ENCODE assay signal across 23 cellular contexts in genomic region chr15:31023841-31024240, GRCh38. TPM values are rescaled to one million over a fixed set of nuclear protein-coding genes. Genes with fewer than 3 reads are reported as not detected.
DNase-seq lines count a peak whose midpoint lies in the region; ATAC-seq, FAIRE-seq and TF ChIP-seq lines count a peak whose summit lies in the region.
"Had no signal": no experiment of that assay in that cellular context is flagged by ENCODE, and none has a peak within 500 bp of the region (broad histone marks: within the 10 kb centered on the region; RNA-seq: fewer than 3 reads in every experiment).

No MANE protein-coding gene starts in this region.

- CTCF ChIA-PET in H1 (lab: Charles Lee; ENCODE audit: partially characterized antibody): interaction anchor here (1.1 to 2.8 kb wide), 4 partner anchors 10 to 106 kb away, joined by 3 to 9 read pairs (median 4); partner anchors contain the start of gene TRPM1
- CTCF ChIA-PET in naive thymus-derived CD4-positive, alpha-beta T cell (lab: Charles Lee): no interaction called here

- peak overlapping the region; percentile 16 for H2BK120ac ChIP-seq in H1 (replicated peaks; ENCODE audit: low read depth, low read length)
- no peak overlapping the region for H2BK120ac ChIP-seq in mesendoderm (ENCODE audit: low read depth, low read length)

- H3K4me3 Mint-ChIP-seq in naive thymus-derived CD4-positive, alpha-beta T cell: no peak overlapping the region
- H3K4me3 Mint-ChIP-seq: CD4-positive, alpha-beta T cell had no signal

- no peak for FAIRE-seq in H1 (lab: Jason Lieb, UNC)

- H3K79me1 ChIP-seq in H1 (ENCODE audit: low read depth, low read length) (no peaks in the 10 kb centered on the region), mesendoderm (ENCODE audit: low read length) (no peaks in the 10 kb centered on the region)

- H3K4ac ChIP-seq in H1 (replicated peaks; ENCODE audit: insufficient read length, low read depth, low read length) (peak overlapping the region; percentile 10), mesendoderm (ENCODE audit: low read depth, low read length) (no peak overlapping the region)

- H3K4me1 ChIP-seq in H1 (replicated peaks in 1 of 4; ENCODE audit: control insufficient read depth in 3 of 4, insufficient read depth in 4 of 4, low read length in 3 of 4) (peaks cover 0 to 12% (median 7%) of the 10 kb centered on the region in 4 experiments; a peak in 6 of 7 replicates), mesendoderm (ENCODE audit: control insufficient read depth, low read depth, low read length) (peaks cover 11% of the 10 kb centered on the region)
- H3K4me1 ChIP-seq in naive thymus-derived CD4-positive, alpha-beta T cell (ENCODE audit: control insufficient read depth in 2 of 2, insufficient read depth in 2 of 2, low read length in 2 of 2): no peaks in the 10 kb centered on the region

- DNase-seq in A172 (ENCODE audit: low spot score) (peak; percentile 23), HPDE6-E6E7 (ENCODE audit: extremely low spot score) (peak; percentile 62), H1 (ENCODE audit: low read depth in 1 of 2, low spot score in 2 of 2) (no peak), mesendoderm (no peak), NCI-H2171 (lab: John Stamatoyannopoulos, UW) (no peak), SHP77 (lab: John Stamatoyannopoulos, UW) (no peak)
- no peak for DNase-seq in activated CD4-positive, CD25-positive, alpha-beta regulatory T cell (lab: John Stamatoyannopoulos, UW)
- DNase-seq in naive thymus-derived CD4-positive, alpha-beta T cell: no peak
- DNase-seq: activated CD8-positive, alpha-beta memory T cell treated with anti-CD3 and anti-CD28 coated beads for 24 hours; CD4-positive, alpha-beta T cell; central memory CD4-positive, alpha-beta T cell; DMS53; effector CD4-positive, alpha-beta T cell; hippocampal formation; kidney; midbrain; MM.1S; NCI-H1694; NCI-H510A; SHP77 treated with DMSO at 0.1 percent for 48 hours; stimulated activated naive CD4-positive, alpha-beta T cell; tibial artery had no signal

- H3K9ac ChIP-seq in H1 (replicated peaks in 1 of 4; ENCODE audit: extremely low read depth in 1 of 4, low read depth in 3 of 4, low read length in 3 of 4) (no peak overlapping the region), mesendoderm (ENCODE audit: low read length) (no peak overlapping the region)

- no peak overlapping the region for H3K14ac ChIP-seq in H1 (ENCODE audit: insufficient read length)

- WGBS in H1 (ENCODE audit: extremely low coverage in 1 of 2, insufficient coverage in 1 of 2, insufficient read length in 1 of 2, insufficient replicate concordance in 2 of 2, low coverage in 1 of 2, low lambda C conversion rate in 2 of 2, missing lambda C conversion rate in 1 of 2), 2 experiments: 85% methylated on average over 5 of the region's 5 CpGs; no CpG with 5 or more reads in 1 of the 2 experiments
- WGBS in mesendoderm (ENCODE audit: extremely low coverage, insufficient coverage, low lambda C conversion rate): no CpG with 5 or more reads among the region's 5 CpGs

- H2AK5ac ChIP-seq in H1 (ENCODE audit: low read depth, low read length): peak overlapping the region; percentile 89
- H2AK5ac ChIP-seq in mesendoderm (ENCODE audit: low read length): no peak overlapping the region

- H2BK15ac ChIP-seq in H1 (ENCODE audit: low read length) (no peak overlapping the region), mesendoderm (replicated peaks; ENCODE audit: low read depth) (no peak overlapping the region)

- peaks cover 0 to 4% (median 0%) of the 10 kb centered on the region in 7 donors for H3K4me1 Mint-ChIP-seq in naive thymus-derived CD4-positive, alpha-beta T cell

- no peak for TF ChIP-seq RAD21 in H1 (IDR thresholded peaks at IDR 0.05 in 1 of 2, conservative IDR thresholded peaks at IDR 0.05 in 1 of 2; ENCODE audit: low read depth in 2 of 2, low read length in 2 of 2)

- H4K5ac ChIP-seq in H1 (ENCODE audit: insufficient read length, low read depth, low read length) (no peak overlapping the region), mesendoderm (ENCODE audit: low read length) (no peak overlapping the region)

- peaks cover 0 to 2% (median 0%) of the 10 kb centered on the region in 11 donors for H3K9me3 Mint-ChIP-seq in naive thymus-derived CD4-positive, alpha-beta T cell
- H3K9me3 Mint-ChIP-seq: CD4-positive, alpha-beta T cell had no signal

- no peak for TF ChIP-seq CTCF in H1 (IDR thresholded peaks at IDR 0.05; ENCODE audit: control extremely low read depth in 1 of 3, insufficient read depth in 1 of 3, low read depth in 1 of 3, low read length in 3 of 3)

- H3K36me3 ChIP-seq in H1 (ENCODE audit: control insufficient read depth in 2 of 4, insufficient read depth in 4 of 4, low read length in 3 of 4): no peaks in the 10 kb centered on the region
- no peaks in the 10 kb centered on the region for H3K36me3 ChIP-seq in mesendoderm (ENCODE audit: control insufficient read depth, insufficient read depth, low read length)
- H3K36me3 ChIP-seq in naive thymus-derived CD4-positive, alpha-beta T cell (ENCODE audit: control insufficient read depth in 2 of 3, insufficient read depth in 3 of 3, low read length in 3 of 3): no peaks in the 10 kb centered on the region
- H3K36me3 ChIP-seq: tibial artery had no signal

- no peak for TF ChIP-seq POLR2A in H1 (IDR thresholded peaks at IDR 0.05; ENCODE audit: control extremely low read depth in 1 of 2, low read depth in 2 of 2, low read length in 2 of 2)

- H3K36me3 Mint-ChIP-seq in naive thymus-derived CD4-positive, alpha-beta T cell: no peaks in the 10 kb centered on the region

- H3K27ac Mint-ChIP-seq in naive thymus-derived CD4-positive, alpha-beta T cell: no peak overlapping the region
- H3K27ac Mint-ChIP-seq: CD4-positive, alpha-beta T cell had no signal

- no peak overlapping the region for H3K23ac ChIP-seq in H1 (ENCODE audit: insufficient read length)
- H3K23ac ChIP-seq in mesendoderm (ENCODE audit: low read length): no peak overlapping the region

- no peak overlapping the region for H2AFZ ChIP-seq in H1 (ENCODE audit: low read length)

- H3K4me3 ChIP-seq in H1 (ENCODE audit: extremely low read depth in 1 of 4, insufficient read depth in 2 of 4, low read depth in 3 of 4, low read length in 4 of 4) (no peak overlapping the region), mesendoderm (ENCODE audit: low read length) (no peak overlapping the region)
- H3K4me3 ChIP-seq in naive thymus-derived CD4-positive, alpha-beta T cell (ENCODE audit: low read length): no peak overlapping the region
- H3K4me3 ChIP-seq: tibial artery had no signal

- H3K27me3 ChIP-seq in H1 (replicated peaks in 1 of 4; ENCODE audit: control insufficient read depth in 3 of 4, extremely low read depth in 1 of 4, insufficient read depth in 3 of 4, low read length in 3 of 4) (no peaks in the 10 kb centered on the region; a peak in 1 of 7 replicates), mesendoderm (ENCODE audit: insufficient read depth, low read length, poor library complexity) (no peaks in the 10 kb centered on the region)
- no peaks in the 10 kb centered on the region for H3K27me3 ChIP-seq in naive thymus-derived CD4-positive, alpha-beta T cell (ENCODE audit: control insufficient read depth in 2 of 2, insufficient read depth in 2 of 2, low read length in 2 of 2)
- H3K27me3 ChIP-seq: tibial artery had no signal

- H3K27ac ChIP-seq in H1 (ENCODE audit: low read depth, low read length): no peak overlapping the region
- H3K27ac ChIP-seq in mesendoderm (ENCODE audit: low read depth, low read length): no peak overlapping the region
- no peak overlapping the region for H3K27ac ChIP-seq in naive thymus-derived CD4-positive, alpha-beta T cell (ENCODE audit: low read depth, low read length)
- H3K27ac ChIP-seq: tibial artery had no signal

- intact Hi-C loops in naive thymus-derived CD4-positive, alpha-beta T cell (cut with micrococcal nuclease): no loop called here

- no peaks in the 10 kb centered on the region for H3K79me2 ChIP-seq in H1 (ENCODE audit: control insufficient read depth in 1 of 2, insufficient read depth in 2 of 2, low read length in 2 of 2)
- no peaks in the 10 kb centered on the region for H3K79me2 ChIP-seq in mesendoderm (ENCODE audit: control insufficient read depth, insufficient read depth, low read length)

- H3K9me3 ChIP-seq in H1 (ENCODE audit: insufficient read depth in 2 of 2, low read depth in 1 of 2, low read length in 1 of 2): no peaks in the 10 kb centered on the region
- no peaks in the 10 kb centered on the region for H3K9me3 ChIP-seq in naive thymus-derived CD4-positive, alpha-beta T cell (ENCODE audit: control insufficient read depth in 2 of 3, low read length in 3 of 3)
- H3K9me3 ChIP-seq: tibial artery had no signal

- TF ChIP-seq EP300 in H1 (IDR thresholded peaks at IDR 0.05; ENCODE audit: borderline replicate concordance in 1 of 2, low read depth in 2 of 2, low read length in 2 of 2): no peak

- no peak for ATAC-seq in naive thymus-derived CD4-positive, alpha-beta T cell
- ATAC-seq: activated CD4-positive, CD25-positive, alpha-beta regulatory T cell treated with anti-CD3 and anti-CD28 coated beads, Interleukin-2, amount 50 U/mL, for 24 hours had no signal

- peaks cover 0 to 38% (median 9%) of the 10 kb centered on the region in 5 donors for H3K27me3 Mint-ChIP-seq in naive thymus-derived CD4-positive, alpha-beta T cell

- no peak overlapping the region for H3K56ac ChIP-seq in H1 (replicated peaks; ENCODE audit: insufficient read length, low read depth, low read length)
- no peak overlapping the region for H3K56ac ChIP-seq in mesendoderm (ENCODE audit: low read length)

- H4K91ac ChIP-seq in H1 (replicated peaks; ENCODE audit: insufficient read length, low read length): no peak overlapping the region

- H4K8ac ChIP-seq in H1 (ENCODE audit: extremely low read depth, insufficient read depth, low read length) (no peak overlapping the region), mesendoderm (ENCODE audit: low read depth, low read length) (no peak overlapping the region)

- no peaks in the 10 kb centered on the region for H3K23me2 ChIP-seq in H1 (ENCODE audit: low read depth, low read length)

- H3K4me2 ChIP-seq in H1 (ENCODE audit: insufficient read depth in 1 of 2, low read depth in 2 of 2, low read length in 2 of 2): peak overlapping the region in 1 of 2 experiments; percentile 72; a peak in 1 of 4 replicates
- no peak overlapping the region for H3K4me2 ChIP-seq in mesendoderm (ENCODE audit: low read length)

- no peaks in the 10 kb centered on the region for H4K20me1 ChIP-seq in H1 (replicated peaks in 1 of 2; ENCODE audit: control insufficient read depth in 1 of 2, insufficient read depth in 2 of 2, low read length in 2 of 2)

- POLR2A ChIA-PET in H1 (lab: Charles Lee; ENCODE audit: partially characterized antibody): interaction anchor here (1.6 to 3.1 kb wide), 2 partner anchors 10 to 121 kb away, joined by 5 to 8 read pairs; partner anchors contain the start of gene FAN1
- POLR2A ChIA-PET in naive thymus-derived CD4-positive, alpha-beta T cell (lab: Charles Lee): no interaction called here

- peak overlapping the region; percentile 77; the same call in 1 of the 2 replicates for H2BK20ac ChIP-seq in H1 (ENCODE audit: low read length)

- no peak overlapping the region for H3K18ac ChIP-seq in H1 (ENCODE audit: extremely low read depth, low read length)
- H3K18ac ChIP-seq in mesendoderm (ENCODE audit: low read length): no peak overlapping the region

- H2BK5ac ChIP-seq in H1 (ENCODE audit: low read depth, low read length): peak overlapping the region; percentile 86
- H2BK5ac ChIP-seq in mesendoderm (ENCODE audit: low read length): peak overlapping the region; percentile 3

- H2BK12ac ChIP-seq in H1 (ENCODE audit: low read depth, low read length): peak overlapping the region; percentile 98

RNA-seq across cellular contexts. Expression of gene MTMR10, which starts 32.4 kb away (rescaled TPM):
- 14.4 and 20.9 TPM in 2 replicates for total RNA-seq in A172 (2014; rRNA removed; shearing (Covaris generic))
- total RNA-seq in H1 (2021; fragmentation: NEBNext Ultra II Directional; extraction: Animal tissue kit (Norgen Biotek cat#: 25700)): 13.1 and 13.7 TPM in 2 replicates
- 3.7 and 3.8 TPM in 2 replicates for polyA plus RNA-seq in H1 (2011; rRNA removed)
- 5.7 TPM for polyA plus RNA-seq in H1 (2011; cell fraction: cytosol; rRNA removed)
- polyA plus RNA-seq in H1 (2011; cell fraction: nucleus; rRNA removed): 6.2 TPM
- polyA plus RNA-seq in H1 (2012, experiment 1 of 2): 6.5 to 9.4 TPM (median 7.7 TPM) in 4 replicates
- polyA plus RNA-seq in H1 (2012, experiment 2 of 2): 0.83 TPM
- polyA plus RNA-seq in H1 (2013, experiment 1 of 2): 7.4 TPM
- polyA plus RNA-seq in H1 (2013, experiment 2 of 2): 6.8 TPM
- polyA minus RNA-seq in H1 (2011; rRNA and poly(A)+ RNA removed): 10.3 and 14.0 TPM in 2 replicates
- 8.7 TPM for polyA minus RNA-seq in H1 (2011; cell fraction: cytosol; rRNA and poly(A)+ RNA removed)
- polyA minus RNA-seq in H1 (2011; cell fraction: nucleus; rRNA and poly(A)+ RNA removed): 23.1 TPM
- 12.0 TPM for polyA plus RNA-seq in mesendoderm (2013, experiment 1 of 2)
- 11.9 TPM for polyA plus RNA-seq in mesendoderm (2013, experiment 2 of 2)
- 10 to 100 TPM; 21.2 to 50.8 (median 34.0) TPM for total RNA-seq in naive thymus-derived CD4-positive, alpha-beta T cell
- polyA plus RNA-seq in naive thymus-derived CD4-positive, alpha-beta T cell: 1 to 10 TPM; 4.0 to 9.4 TPM

Comparison
In these comparisons a context has a peak if more than half of its experiments do, and no peak if none do; other contexts are left out.
1. DNase-seq: peak in A172 (single experiment) and HPDE6-E6E7 (single experiment); none in H1 (0 of 2), mesendoderm (single experiment), activated CD4-positive, CD25-positive, alpha-beta regulatory T cell (0 of 4), NCI-H2171 (single experiment), SHP77 (0 of 2) and naive thymus-derived CD4-positive, alpha-beta T cell (0 of 9).